16 cellular contexts compared by ENCODE assay signal in genomic region chr18:57603871-57604270, GRCh38. TPM values are rescaled to one million over a fixed set of nuclear protein-coding genes. Genes with fewer than 3 reads are reported as not detected.
DNase-seq lines count a peak whose midpoint lies in the region; ATAC-seq, FAIRE-seq and TF ChIP-seq lines count a peak whose summit lies in the region.
"Had no signal": no experiment of that assay in that cellular context is flagged by ENCODE, and none has a peak within 500 bp of the region (broad histone marks: within the 10 kb centered on the region; RNA-seq: fewer than 3 reads in every experiment).

No MANE protein-coding gene starts in this region.

- TF ChIP-seq CTCF in K562 (IDR thresholded peaks at IDR 0.05 in 2 of 3, conservative IDR thresholded peaks at IDR 0.05 in 1 of 3; ENCODE audit: insufficient read depth in 2 of 3, low read depth in 1 of 3, low read length in 3 of 3), result no peak
- no peak for TF ChIP-seq CTCF in PC-9 (conservative IDR thresholded peaks at IDR 0.05)

- peak; percentile 49; the same call in 1 of the 2 replicates for TF ChIP-seq EP300 in K562 (IDR thresholded peaks at IDR 0.05; ENCODE audit: low read length)

- H3K27me3 Mint-ChIP-seq in activated T-cell treated with anti-CD3 and anti-CD28 coated beads, Interleukin-2, amount 50 U/mL, for 24 hours, result no peaks in the 10 kb centered on the region
- H3K27me3 Mint-ChIP-seq: B cell had no signal

- H3K4me3 Mint-ChIP-seq in activated T-cell treated with anti-CD3 and anti-CD28 coated beads, Interleukin-2, amount 50 U/mL, for 24 hours, result no peak overlapping the region
- H3K4me3 Mint-ChIP-seq: B cell; CD8-positive, alpha-beta T cell; H9 had no signal

- no peaks in the 10 kb centered on the region for H3K9me2 ChIP-seq in PC-9 (ENCODE audit: insufficient read depth)

- peak overlapping the region; percentile 6 for H3K27ac Mint-ChIP-seq in activated T-cell treated with anti-CD3 and anti-CD28 coated beads, Interleukin-2, amount 50 U/mL, for 24 hours
- H3K27ac Mint-ChIP-seq: B cell had no signal

- H3K4me3 ChIP-seq in K562 (no peak overlapping the region), PC-9 (no peak overlapping the region)
- H3K4me3 ChIP-seq: BLaER1 treated with 17β-estradiol and CSF1 and Interleukin-3, amounts not matched to agents 10 nM and 100 nM; GM12878 had no signal

- H3K27me3 ChIP-seq in K562 (ENCODE audit: control insufficient read depth in 2 of 2, insufficient read depth in 2 of 2, low read length in 2 of 2), result no peaks in the 10 kb centered on the region
- no peaks in the 10 kb centered on the region for H3K27me3 ChIP-seq in PC-9 (ENCODE audit: insufficient read depth, low read depth)
- H3K27me3 ChIP-seq: BLaER1 treated with 17β-estradiol and CSF1 and Interleukin-3, amounts not matched to agents 10 nM and 100 nM had no signal

- peak; percentile 81 for ATAC-seq in K562
- no peak for ATAC-seq in HG03520 (IDR thresholded peaks at IDR 0.05; ENCODE audit: unreplicated experiment)
- ATAC-seq: CD8-positive, alpha-beta T cell; GM12878 had no signal

- TF ChIP-seq POLR2A in K562 (conservative IDR thresholded peaks at IDR 0.05), result no peak

- no peak for DNase-seq in activated T-cell treated with anti-CD3 and anti-CD28 coated beads, Interleukin-2, amount 50 U/mL, for 24 hours
- no peak for DNase-seq in activated T-cell treated with anti-CD3 and anti-CD28 coated beads, Interleukin-2, amount 50 U/mL, for 48 hours
- peak; percentile 55 to 69 (median 63) for DNase-seq in K562 (ENCODE audit: extremely low read depth in 1 of 4, low spot score in 3 of 4)
- peak; percentile 41 for DNase-seq in left kidney (ENCODE audit: low read depth, low spot score)
- no peak for DNase-seq in PC-9
- DNase-seq in effector CD8-positive, alpha-beta T cell (lab: John Stamatoyannopoulos, UW), result no peak
- DNase-seq: 8988T; Calu3; CD8-positive, alpha-beta T cell; DMS79 treated with DMSO at 0.1 percent for 48 hours; H9 had no signal

- 0% methylated on average over 1 of the region's 1 CpG for WGBS in K562 (ENCODE audit: insufficient coverage, low coverage, missing lambda C conversion rate)

- H2AFZ ChIP-seq in K562 (ENCODE audit: low read depth, low read length) (no peak overlapping the region), PC-9 (no peak overlapping the region)

- no peaks in the 10 kb centered on the region for H3K4me1 Mint-ChIP-seq in activated T-cell treated with anti-CD3 and anti-CD28 coated beads, Interleukin-2, amount 50 U/mL, for 24 hours (ENCODE audit: low read depth)
- H3K4me1 Mint-ChIP-seq: B cell had no signal

- peak overlapping the region; percentile 40; the same call in 2 of the 3 replicates for H3K27ac ChIP-seq in K562 (ENCODE audit: extremely low read depth, low read depth, low read length)
- H3K27ac ChIP-seq in PC-9, result no peak overlapping the region
- H3K27ac ChIP-seq: BLaER1 treated with 17β-estradiol and CSF1 and Interleukin-3, amounts not matched to agents 10 nM and 100 nM had no signal

- POLR2A ChIA-PET in K562 (lab: Yijun Ruan, JAX) (interaction anchor here (0.7 to 1.7 kb wide), 6 partner anchors 9 to 17 kb away, joined by 3 to 9 read pairs (median 5); partner anchors contain the start of gene FECH), PC-9 (lab: Charles Lee; ENCODE audit: unreplicated experiment) (no interaction called here)

- peaks cover 87% of the 10 kb centered on the region for H3K36me3 ChIP-seq in K562 (ENCODE audit: control insufficient read depth, insufficient read depth, low read length)
- peaks cover 75% of the 10 kb centered on the region for H3K36me3 ChIP-seq in PC-9 (ENCODE audit: low read depth)

- no peak for TF ChIP-seq RAD21 in K562 (CRISPR knock-in tag; conservative IDR thresholded peaks at IDR 0.05 in 1 of 2, IDR thresholded peaks at IDR 0.05 in 1 of 2)

- in situ Hi-C loops in K562 (cut with MboI), result no loop called here

- peaks cover 0 to 4% of the 10 kb centered on the region in 2 experiments; a peak in 3 of 5 replicates for H3K4me1 ChIP-seq in K562 (replicated peaks in 1 of 2; ENCODE audit: control insufficient read depth in 2 of 2, insufficient read depth in 2 of 2, low read length in 2 of 2)
- H3K4me1 ChIP-seq in PC-9 (replicated peaks; ENCODE audit: insufficient read depth), result no peaks in the 10 kb centered on the region
- H3K4me1 ChIP-seq: BLaER1 treated with 17β-estradiol and CSF1 and Interleukin-3, amounts not matched to agents 10 nM and 100 nM had no signal

- H3K4me2 ChIP-seq in K562 (ENCODE audit: insufficient read depth, low read length), result peak overlapping the region; percentile 10; the same call in 1 of the 2 replicates
- no peak overlapping the region for H3K4me2 ChIP-seq in PC-9
- H3K4me2 ChIP-seq: BLaER1 treated with 17β-estradiol and CSF1 and Interleukin-3, amounts not matched to agents 10 nM and 100 nM had no signal

- H3K79me2 ChIP-seq in K562 (ENCODE audit: control insufficient read depth, insufficient read depth, low read length), result 0 out of 3 replicates have a peak, but pooled peaks cover 3% of the 10 kb centered on the region
- H3K79me2 ChIP-seq in PC-9 (ENCODE audit: low read depth), result no peaks in the 10 kb centered on the region

- intact Hi-C loops in K562 (cut with micrococcal nuclease) (no loop called here), PC-9 (cut with micrococcal nuclease; ENCODE audit: unreplicated experiment) (no loop called here)

- H3K9me3 ChIP-seq in K562 (replicated peaks; ENCODE audit: control insufficient read depth, insufficient read depth, low read depth, low read length) (no peaks in the 10 kb centered on the region), PC-9 (ENCODE audit: insufficient read depth, low read depth) (no peaks in the 10 kb centered on the region)
- H3K9me3 ChIP-seq: BLaER1 treated with 17β-estradiol and CSF1 and Interleukin-3, amounts not matched to agents 10 nM and 100 nM had no signal

- CTCF ChIA-PET in K562 (lab: Yijun Ruan, JAX; ENCODE audit: low intra/inter-chr PET ratio) (no interaction called here), PC-9 (lab: Charles Lee) (no interaction called here)

- no peaks in the 10 kb centered on the region for H3K9me1 ChIP-seq in K562 (ENCODE audit: control insufficient read depth, insufficient read depth, low read length)

- peaks cover 91% of the 10 kb centered on the region for H3K36me3 Mint-ChIP-seq in activated T-cell treated with anti-CD3 and anti-CD28 coated beads, Interleukin-2, amount 50 U/mL, for 24 hours (ENCODE audit: low read depth)

- H3F3A ChIP-seq in PC-9 (ENCODE audit: insufficient read depth, low read depth), result peaks cover 33% of the 10 kb centered on the region

- peak; percentile 83 for FAIRE-seq in K562 (lab: Jason Lieb, UNC)
- FAIRE-seq: GM12878, H1 had no signal

- BruUV-seq in K562 (replicated peaks; lab: Mats Ljungman, UMichigan) (no TSS peak), PC-9 (replicated peaks; lab: Mats Ljungman, UMichigan) (no TSS peak)

- no peaks in the 10 kb centered on the region for H4K20me1 ChIP-seq in K562 (replicated peaks; ENCODE audit: control insufficient read depth, insufficient read depth, low read length)
- H4K20me1 ChIP-seq in PC-9 (ENCODE audit: insufficient read depth), result peaks cover 9% of the 10 kb centered on the region; the same call in 1 of the 2 replicates

- no peaks in the 10 kb centered on the region for H3K9me3 Mint-ChIP-seq in activated T-cell treated with anti-CD3 and anti-CD28 coated beads, Interleukin-2, amount 50 U/mL, for 24 hours
- H3K9me3 Mint-ChIP-seq: CD8-positive, alpha-beta T cell; H9 had no signal

- no peak overlapping the region for H3K9ac ChIP-seq in K562 (ENCODE audit: insufficient read depth in 1 of 2, low read depth in 2 of 2, low read length in 2 of 2)
- H3K9ac ChIP-seq: BLaER1 treated with 17β-estradiol and CSF1 and Interleukin-3, amounts not matched to agents 10 nM and 100 nM had no signal

TF ChIP-seq in K562, 482 proteins besides CTCF, POLR2A, EP300 and RAD21 (continues in another document):
- peak; percentile 58; the same call in 1 of the 2 replicates for TF ChIP-seq ZBTB7A (IDR thresholded peaks at IDR 0.05; ENCODE audit: borderline replicate concordance, control insufficient read depth, low read depth, low read length)

RNA-seq across cellular contexts. Expression of gene FECH, which starts 17.4 kb away (rescaled TPM):
- 35.2 and 72.3 TPM in 2 replicates for total RNA-seq in K562 (2011; cell fraction: chromatin; rRNA removed; ENCODE audit: low replicate concordance)
- 30.0 and 48.3 TPM in 2 replicates for total RNA-seq in K562 (2011; cell fraction: nucleolus; rRNA removed)
- total RNA-seq in K562 (2011; cell fraction: nucleoplasm; rRNA removed), result 39.2 and 42.7 TPM in 2 replicates
- total RNA-seq in K562 (2014; rRNA removed) (170 and 212 TPM in 2 replicates), K562 (2014; rRNA removed; fragmentation: Illumina TruSeq; extraction: Trizol) (46.7 and 48.8 TPM in 2 replicates), K562 (2015; rRNA removed; fragmentation: Illumina TruSeq; extraction: Trizol) (20.2 and 24.1 TPM in 2 replicates), K562 (2021) (64.0 and 67.1 TPM in 2 replicates), PC-9 (2021) (75.7 and 83.4 TPM in 2 replicates)
- polyA plus RNA-seq in K562 (2011; rRNA removed) (55.5 and 74.8 TPM in 2 replicates), K562 (2014; fragmentation: Illumina TruSeq; extraction: Trizol) (73.9 and 79.1 TPM in 2 replicates), K562 (2014; fragmentation: Nextera tagmentation; extraction: Ambion mirVana) (10 to 100 TPM; 19.8 to 21.1 TPM), K562 (2014; rRNA removed) (56.8 and 84.3 TPM in 2 replicates)
- polyA plus RNA-seq in K562 (2011; cell fraction: cytosol; rRNA removed), result 46.0 and 58.0 TPM in 2 replicates
- polyA plus RNA-seq in K562 (2011; cell fraction: nucleus; rRNA removed), result 56.4 and 69.5 TPM in 2 replicates
- 46.9 and 58.3 TPM in 2 replicates for polyA plus RNA-seq in K562 (2012)
- polyA minus RNA-seq in K562 (2011; rRNA and poly(A)+ RNA removed), result 54.8 and 80.7 TPM in 2 replicates
- polyA minus RNA-seq in K562 (2011; cell fraction: cytosol; rRNA and poly(A)+ RNA removed), result 42.9 and 49.0 TPM in 2 replicates
- 27.8 and 29.5 TPM in 2 replicates for polyA minus RNA-seq in K562 (2011; cell fraction: nucleus; rRNA and poly(A)+ RNA removed)

RNA-seq across cellular contexts. Expression of gene NARS1, which starts 17.8 kb away (rescaled TPM):
- 124 and 285 TPM in 2 replicates for total RNA-seq in K562 (2011; cell fraction: chromatin; rRNA removed; ENCODE audit: low replicate concordance)
- total RNA-seq in K562 (2011; cell fraction: nucleolus; rRNA removed), result 72.2 and 74.9 TPM in 2 replicates
- total RNA-seq in K562 (2011; cell fraction: nucleoplasm; rRNA removed), result 112 and 116 TPM in 2 replicates
- 153 and 232 TPM in 2 replicates for total RNA-seq in K562 (2014; rRNA removed)
- total RNA-seq in K562 (2014; rRNA removed; fragmentation: Illumina TruSeq; extraction: Trizol), result 236 and 274 TPM in 2 replicates
- 267 and 290 TPM in 2 replicates for total RNA-seq in K562 (2015; rRNA removed; fragmentation: Illumina TruSeq; extraction: Trizol)
- total RNA-seq in K562 (2021), result 130 and 145 TPM in 2 replicates
- polyA plus RNA-seq in K562 (2011; rRNA removed), result 180 and 207 TPM in 2 replicates
- 72.6 and 147 TPM in 2 replicates for polyA plus RNA-seq in K562 (2011; cell fraction: cytosol; rRNA removed)
- polyA plus RNA-seq in K562 (2011; cell fraction: nucleus; rRNA removed), result 135 and 213 TPM in 2 replicates
- polyA plus RNA-seq in K562 (2012), result 170 and 176 TPM in 2 replicates
- polyA plus RNA-seq in K562 (2014; fragmentation: Illumina TruSeq; extraction: Trizol), result 270 and 293 TPM in 2 replicates
- 100 to 1,000 TPM; 141 to 267 TPM for polyA plus RNA-seq in K562 (2014; fragmentation: Nextera tagmentation; extraction: Ambion mirVana)
- polyA plus RNA-seq in K562 (2014; rRNA removed), result 186 and 225 TPM in 2 replicates
- polyA minus RNA-seq in K562 (2011; rRNA and poly(A)+ RNA removed), result 246 and 314 TPM in 2 replicates
- 117 and 125 TPM in 2 replicates for polyA minus RNA-seq in K562 (2011; cell fraction: cytosol; rRNA and poly(A)+ RNA removed)
- 51.2 and 83.9 TPM in 2 replicates for polyA minus RNA-seq in K562 (2011; cell fraction: nucleus; rRNA and poly(A)+ RNA removed)
- 101 and 104 TPM in 2 replicates for total RNA-seq in PC-9 (2021)

Comparison
In these comparisons a context has a peak if more than half of its experiments do, and no peak if none do; other contexts are left out.
1. DNase-seq: peak in K562 (4 of 4) and left kidney (single experiment); none in activated T-cell treated with anti-CD3 and anti-CD28 coated beads, Interleukin-2, amount 50 U/mL, for 24 hours (single experiment), activated T-cell treated with anti-CD3 and anti-CD28 coated beads, Interleukin-2, amount 50 U/mL, for 48 hours (0 of 2), PC-9 (0 of 2) and effector CD8-positive, alpha-beta T cell (single experiment).